ENCODE assay signal across 1 cellular context in the genomic region with DNA sequence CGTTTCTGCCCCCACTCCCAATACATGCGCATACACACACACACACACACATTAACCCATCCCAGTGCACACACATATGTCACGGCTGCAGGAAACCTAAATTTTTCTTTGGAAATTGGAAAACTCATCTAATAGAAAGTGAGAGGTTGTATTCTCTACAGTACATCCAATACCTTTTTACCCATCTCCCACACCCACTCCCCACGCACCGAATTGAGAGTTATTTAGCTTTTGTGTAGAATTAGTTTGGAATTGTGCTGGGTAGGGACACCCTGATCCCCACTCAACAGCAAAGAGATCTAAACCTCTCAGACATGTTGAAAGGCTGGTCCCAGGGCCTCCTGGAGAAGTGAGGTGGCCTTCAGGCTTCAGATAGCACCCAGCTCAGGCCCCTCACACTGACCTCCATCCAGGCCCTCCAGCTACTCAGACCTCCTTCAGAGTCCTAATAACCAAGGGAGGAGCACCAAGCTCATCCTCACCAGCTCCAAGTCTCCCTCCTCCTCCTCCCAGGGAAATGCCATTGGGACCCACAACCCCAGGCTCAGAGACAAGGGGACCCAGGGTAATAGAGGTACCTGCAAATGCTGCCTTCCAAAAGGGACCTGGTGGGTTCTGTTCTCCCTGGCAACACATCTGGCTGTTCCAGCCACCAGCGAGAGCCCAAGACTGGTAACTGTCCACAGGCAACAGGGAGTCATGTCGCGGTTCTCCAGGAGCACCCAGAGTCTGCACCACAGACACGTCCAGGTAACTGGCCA.
TF ChIP-seq lines count a peak whose summit lies in the region.

No MANE protein-coding gene starts in this region.

TF ChIP-seq in K562, 482 proteins besides CTCF, POLR2A, EP300 and RAD21:
- TF ChIP-seq ZFP36 (IDR thresholded peaks at IDR 0.05; ENCODE audit: low read depth, low read length, partially characterized antibody) (no peak), ZNF263 (CRISPR knock-in tag; IDR thresholded peaks at IDR 0.05; ENCODE audit: borderline replicate concordance) (peak; percentile 54; the same call in 1 of the 2 replicates)
